21 cellular contexts compared by ENCODE assay signal in the genomic region with DNA sequence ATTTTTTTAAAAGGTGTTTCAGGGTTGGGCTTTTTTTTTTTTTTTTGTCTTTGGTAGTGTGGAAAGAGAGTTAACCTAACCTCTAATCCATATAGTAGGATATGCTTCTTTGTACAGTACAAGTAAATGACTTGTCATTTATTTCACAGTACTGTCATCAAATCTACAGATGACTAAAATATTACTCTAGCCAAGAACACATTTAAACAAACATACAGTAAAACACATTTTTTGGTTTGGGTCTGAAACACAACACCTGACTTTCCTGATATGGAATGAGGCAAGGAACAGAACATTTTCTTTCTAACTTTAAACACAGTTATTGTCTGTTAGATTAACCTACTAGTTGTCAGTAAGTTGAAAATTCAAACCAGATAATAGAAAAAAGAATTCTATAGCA.
"Had no signal": no experiment of that assay in that cellular context is flagged by ENCODE, and none has a peak within 500 bp of the region (broad histone marks: within the 10 kb centered on the region; RNA-seq: fewer than 3 reads in every experiment).

No MANE protein-coding gene starts in this region.

- DNase-seq: cortex of kidney; effector memory CD8-positive, alpha-beta T cell; erythroblast; hypothalamus; immature natural killer cell; left ventricle myocardium superior; lower lobe of right lung; naive thymus-derived CD8-positive, alpha-beta T cell; nephron progenitor cell; pancreas; right lobe of liver; small intestine; stimulated activated CD4-positive, alpha-beta T cell treated with anti-CD3 and anti-CD28 coated beads, Interleukin-15, amount 100 ng/mL, for 24 hours; stimulated activated CD4-positive, alpha-beta T cell treated with anti-CD3 and anti-CD28 coated beads, Interleukin-2, amount 100 ng/mL, for 48 hours; stimulated activated naive B cell treated with anti-CD40 and anti-IgM and Interleukin-4, amounts not matched to agents 10 μg/mL and 1 μg/mL and 100 μg/mL, for 72 hours; transverse colon; upper lobe of right lung; uterus had no signal

- H3K9me3 ChIP-seq: lower lobe of right lung, pancreas, right lobe of liver, thoracic aorta, transverse colon, upper lobe of right lung, uterus had no signal

- ATAC-seq: effector memory CD8-positive, alpha-beta T cell; left ventricle myocardium superior; lower lobe of right lung; naive thymus-derived CD8-positive, alpha-beta T cell; right lobe of liver; stimulated activated naive B cell treated with anti-CD40 and anti-IgM and Interleukin-4, amounts not matched to agents 10 μg/mL and 1 μg/mL and 100 μg/mL, for 72 hours; upper lobe of right lung had no signal

- H3K27ac ChIP-seq: lower lobe of right lung, pancreas, right lobe of liver, thoracic aorta, transverse colon, upper lobe of right lung, uterus had no signal

- FAIRE-seq: endometrium, keratinocyte, pancreas, small intestine had no signal

- H3K4me1 ChIP-seq: lower lobe of right lung, pancreas, right lobe of liver, transverse colon, upper lobe of right lung, uterus had no signal

- H3K36me3 ChIP-seq: lower lobe of right lung, pancreas, right lobe of liver, thoracic aorta, transverse colon, upper lobe of right lung, uterus had no signal

- H3K4me3 ChIP-seq: lower lobe of right lung, pancreas, right lobe of liver, thoracic aorta, transverse colon, upper lobe of right lung, uterus had no signal

- H3K27me3 ChIP-seq: pancreas, right lobe of liver, transverse colon, upper lobe of right lung, uterus had no signal
